ENCODE assay signal across 1 cellular context in genomic region chr17:32264140-32264799, GRCh38.
TF ChIP-seq lines count a peak whose summit lies in the region.

No MANE protein-coding gene starts in this region.

TF ChIP-seq in GM23338, 12 proteins besides CTCF, POLR2A, EP300 and RAD21 (continued from another document):
- TF ChIP-seq REST (IDR thresholded peaks at IDR 0.05; ENCODE audit: unreplicated experiment) (no peak), ETS1 (IDR thresholded peaks at IDR 0.05) (no peak), POLR2AphosphoS5 (IDR thresholded peaks at IDR 0.05; ENCODE audit: low read depth) (no peak)
